20 cellular contexts compared by ENCODE assay signal in the genomic region with DNA sequence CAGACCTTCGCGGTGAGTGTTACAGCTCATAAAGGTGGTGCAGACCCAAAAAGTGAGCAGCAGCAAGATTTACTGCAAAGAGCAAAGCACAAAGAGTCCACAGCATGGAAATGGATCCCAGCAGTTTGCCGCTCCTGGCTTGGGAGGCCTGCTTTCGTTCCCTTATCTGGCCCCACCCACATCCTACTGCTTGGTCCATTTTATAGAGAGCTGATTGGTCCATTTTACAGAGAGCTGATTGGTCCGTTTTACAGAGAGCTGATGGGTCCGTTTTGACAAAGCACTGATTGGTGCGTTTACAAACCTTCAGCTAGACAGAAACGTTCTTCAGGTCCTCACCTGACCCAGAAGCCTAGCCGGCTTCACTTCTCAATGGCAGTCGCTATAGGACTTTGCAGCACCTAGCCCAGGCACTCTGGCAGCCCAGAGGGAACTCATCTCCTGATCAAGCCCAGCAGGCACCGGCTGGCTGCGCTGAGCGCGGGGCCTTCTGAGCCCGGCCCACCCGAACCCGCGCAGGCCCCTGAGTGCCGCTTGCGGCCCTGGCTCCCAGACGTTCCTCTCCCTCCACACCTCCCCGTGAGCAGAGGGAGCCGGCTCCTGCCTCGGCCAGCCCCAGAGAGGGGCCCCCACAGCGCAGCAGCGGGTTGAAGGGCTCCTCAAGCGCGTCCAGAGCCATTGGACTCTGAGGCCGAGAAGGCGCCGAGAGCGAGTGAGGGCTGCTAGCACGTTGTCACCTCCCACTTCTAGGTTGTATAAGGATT.
"Had no signal": no experiment of that assay in that cellular context is flagged by ENCODE, and none has a peak within 500 bp of the region (broad histone marks: within the 10 kb centered on the region; RNA-seq: fewer than 3 reads in every experiment).

No MANE protein-coding gene starts in this region.

- H3K9ac ChIP-seq: KMS-11 had no signal

- DNase-seq: IMR-90, Kasumi-1, MM.1S, NCI-H1092 treated with DMSO at 0.1 percent for 48 hours, NCI-H1436, NCI-H187, NCI-H2029, NCI-H2081 treated with DMSO at 0.1 percent for 48 hours, NCI-H2171, NCI-H226, NCI-H446, NCI-H510A, NCI-H524 treated with DMSO at 0.1 percent for 48 hours, NCI-H69, NCI-H774, SHP77 had no signal

- H3K27ac ChIP-seq: KMS-11, RWPE1 had no signal

- ATAC-seq: HepG2, SK-N-SH treated with all-trans-retinoic acid at 6 μM for 48 hours had no signal

- FAIRE-seq: HepG2 had no signal
